In genomic region chr11:117296881-117297280, GRCh38 we compare ENCODE assay signal across 26 cellular contexts. TPM values are rescaled to one million over a fixed set of nuclear protein-coding genes. Genes with fewer than 3 reads are reported as not detected.
"Had no signal": no experiment of that assay in that cellular context is flagged by ENCODE, and none has a peak within 500 bp of the region (broad histone marks: within the 10 kb centered on the region; RNA-seq: fewer than 3 reads in every experiment).

No MANE protein-coding gene starts in this region.

- ATAC-seq: activated CD8-positive, alpha-beta T cell treated with anti-CD3 and anti-CD28 coated beads for 36 hours; activated T-cell treated with anti-CD3 and anti-CD28 coated beads, Interleukin-2, amount 50 U/mL, for 4 hours; activated T-helper 17 cell treated with anti-CD3 and anti-CD28 coated beads, Interleukin-2, amount 50 U/mL, for 72 hours; natural killer cell; right cardiac atrium; stimulated activated naive CD8-positive, alpha-beta T cell treated with anti-CD3 and anti-CD28 coated beads, Interleukin-15, Interleukin-2, amounts not matched to agents 100 U/mL and 50 U/mL, for 24 hours had no signal

- H3K4me1 Mint-ChIP-seq: activated B cell treated with CpG ODN at 0.5 μM for 24 hours had no signal

- H3K9me3 ChIP-seq: esophagus squamous epithelium, left ventricle myocardium inferior, spleen, upper lobe of left lung, vagina had no signal

- FAIRE-seq: islet of Langerhans had no signal

- H3K9me3 Mint-ChIP-seq: activated B cell treated with CpG ODN at 0.5 μM for 24 hours; activated CD8-positive, alpha-beta T cell treated with anti-CD3 and anti-CD28 coated beads for 36 hours; activated T-cell treated with anti-CD3 and anti-CD28 coated beads, Interleukin-2, amount 50 U/mL, for 4 hours; activated T-helper 17 cell treated with anti-CD3 and anti-CD28 coated beads, Interleukin-2, amount 50 U/mL, for 72 hours; brain; natural killer cell; T-helper 1 cell treated with Interleukin-12 subunit alpha and Interleukin-12 subunit beta and Interleukin-4 antibody, amounts not matched to agents 30 μg/mL and 1 μg/mL, for 36 hours had no signal

- H3K27ac Mint-ChIP-seq: activated B cell treated with CpG ODN at 0.5 μM for 24 hours; activated CD8-positive, alpha-beta T cell treated with anti-CD3 and anti-CD28 coated beads for 36 hours; activated T-helper 17 cell treated with anti-CD3 and anti-CD28 coated beads, Interleukin-2, amount 50 U/mL, for 72 hours; natural killer cell; T-helper 1 cell treated with Interleukin-12 subunit alpha and Interleukin-12 subunit beta and Interleukin-4 antibody, amounts not matched to agents 30 μg/mL and 1 μg/mL, for 36 hours had no signal

- H3K36me3 Mint-ChIP-seq: natural killer cell had no signal

- H3K27me3 ChIP-seq: cardiac muscle cell, esophagus squamous epithelium, spleen, upper lobe of left lung, vagina had no signal

- H3K4me3 Mint-ChIP-seq: activated B cell treated with CpG ODN at 0.5 μM for 24 hours; activated CD8-positive, alpha-beta T cell treated with anti-CD3 and anti-CD28 coated beads for 36 hours; activated T-cell treated with anti-CD3 and anti-CD28 coated beads, Interleukin-2, amount 50 U/mL, for 4 hours; activated T-helper 17 cell treated with anti-CD3 and anti-CD28 coated beads, Interleukin-2, amount 50 U/mL, for 72 hours; brain; natural killer cell; T-helper 1 cell treated with Interleukin-12 subunit alpha and Interleukin-12 subunit beta and Interleukin-4 antibody, amounts not matched to agents 30 μg/mL and 1 μg/mL, for 36 hours had no signal

- H3K4me3 ChIP-seq: cardiac muscle cell, esophagus squamous epithelium, left ventricle myocardium inferior, lung, spleen, upper lobe of left lung, vagina had no signal

- H3K27me3 Mint-ChIP-seq: activated CD8-positive, alpha-beta T cell treated with anti-CD3 and anti-CD28 coated beads for 36 hours; activated T-helper 17 cell treated with anti-CD3 and anti-CD28 coated beads, Interleukin-2, amount 50 U/mL, for 72 hours had no signal

- DNase-seq: activated B cell treated with CpG ODN at 0.5 μM for 24 hours; activated CD4-positive, alpha-beta T cell treated with anti-CD3 and anti-CD28 coated beads, Interleukin-2, amount 50 U/mL, for 1 hour; activated CD8-positive, alpha-beta T cell treated with anti-CD3 and anti-CD28 coated beads for 36 hours; activated gamma-delta T cell treated with Interleukin-2 at 50 U/mL for 16 hours; activated naive CD4-positive, alpha-beta T cell treated with anti-CD3 and anti-CD28 coated beads, Interleukin-2, amount 50 U/mL, for 16 hours; activated T-cell treated with anti-CD3 and anti-CD28 coated beads, Interleukin-2, amount 50 U/mL, for 4 hours; aorta; esophagus squamous epithelium; foreskin melanocyte; left ventricle myocardium inferior; mesendoderm; natural killer cell; right cardiac atrium; spleen; stimulated activated naive CD8-positive, alpha-beta T cell treated with anti-CD3 and anti-CD28 coated beads, Interleukin-15, Interleukin-2, amounts not matched to agents 100 U/mL and 50 U/mL, for 24 hours; SW 1271; T1000; upper lobe of left lung had no signal

- H3K27ac ChIP-seq: cardiac muscle cell, epithelial cell of prostate, esophagus squamous epithelium, left ventricle myocardium inferior, spleen, upper lobe of left lung, vagina had no signal

RNA-seq across cellular contexts. Expression of gene BACE1, which starts 19.2 kb away (rescaled TPM):
- total RNA-seq: activated B cell treated with CpG ODN at 0.5 μM for 24 hours had no signal
